ENCODE assay signal across 17 cellular contexts in the genomic region with DNA sequence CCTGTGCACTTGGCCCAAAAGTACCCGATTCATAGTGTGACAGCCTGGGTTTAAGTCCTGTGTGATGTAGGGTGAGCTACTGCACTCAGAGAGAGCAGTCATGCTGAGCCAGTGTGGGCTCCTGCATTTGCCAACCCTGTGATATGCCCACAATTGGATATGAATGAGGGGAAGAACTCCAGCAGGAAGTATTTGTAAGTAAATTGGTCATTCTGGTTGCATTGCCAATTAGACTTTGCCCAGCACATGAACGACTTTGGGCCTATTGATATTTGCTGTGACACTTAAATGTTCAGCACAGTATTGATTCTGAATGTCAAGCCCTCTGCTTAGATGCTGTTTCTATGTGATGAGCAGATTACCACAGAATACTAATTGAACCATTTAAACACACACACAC.
A peak's percentile ranks its signal among the peaks of the same experiment; 100 is the strongest.
DNase-seq lines count a peak whose midpoint lies in the region; ATAC-seq and TF ChIP-seq lines count a peak whose summit lies in the region.
"Had no signal": no experiment of that assay in that cellular context is flagged by ENCODE, and none has a peak within 500 bp of the region (broad histone marks: within the 10 kb centered on the region; RNA-seq: fewer than 3 reads in every experiment).

No MANE protein-coding gene starts in this region.

- ATAC-seq in stimulated activated memory B cell treated with anti-CD40 and anti-IgM and Interleukin-4, amounts not matched to agents 10 μg/mL and 1 μg/mL and 100 μg/mL, for 72 hours, result peak; percentile 42
- ATAC-seq in GM18873 (IDR thresholded peaks at IDR 0.05; ENCODE audit: low FRiP score, unreplicated experiment), result no peak
- ATAC-seq: Panc1 had no signal

- H3K36me3 Mint-ChIP-seq in stimulated activated memory B cell treated with anti-CD40 and anti-IgM and Interleukin-4, amounts not matched to agents 10 μg/mL and 1 μg/mL and 100 μg/mL, for 72 hours, result no peaks in the 10 kb centered on the region
- H3K36me3 Mint-ChIP-seq: CD4-positive, alpha-beta memory T cell had no signal

- no peak overlapping the region for H3K9ac ChIP-seq in liver (ENCODE audit: low read depth in 1 of 2, low read length in 2 of 2)
- H3K9ac ChIP-seq: SK-N-SH had no signal

- no peaks in the 10 kb centered on the region for H3K27me3 ChIP-seq in liver (ENCODE audit: control insufficient read depth in 4 of 4, insufficient read depth in 4 of 4, low read length in 3 of 4)

- peaks cover 2% of the 10 kb centered on the region for H3K9me3 Mint-ChIP-seq in stimulated activated memory B cell treated with anti-CD40 and anti-IgM and Interleukin-4, amounts not matched to agents 10 μg/mL and 1 μg/mL and 100 μg/mL, for 72 hours

- H3K4me1 ChIP-seq in liver (ENCODE audit: control insufficient read depth in 4 of 4, insufficient read depth in 4 of 4, low read length in 3 of 4), result peaks cover 0 to 6% (median under 1%) of the 10 kb centered on the region in 4 donors

- TF ChIP-seq CTCF in liver (IDR thresholded peaks at IDR 0.05; ENCODE audit: low read depth, low read length, missing input control), result no peak

- no peaks in the 10 kb centered on the region for H3K27me3 Mint-ChIP-seq in stimulated activated memory B cell treated with anti-CD40 and anti-IgM and Interleukin-4, amounts not matched to agents 10 μg/mL and 1 μg/mL and 100 μg/mL, for 72 hours
- H3K27me3 Mint-ChIP-seq: B cell; CD4-positive, alpha-beta memory T cell had no signal

- no peak overlapping the region for H3K4me3 ChIP-seq in liver (ENCODE audit: low read depth in 1 of 3, low read length in 3 of 3)

- no peaks in the 10 kb centered on the region for H3K9me3 ChIP-seq in liver (ENCODE audit: control insufficient read depth in 4 of 4, low read length in 3 of 4)
- H3K9me3 ChIP-seq: SK-N-SH had no signal

- H3K27ac Mint-ChIP-seq in stimulated activated memory B cell treated with anti-CD40 and anti-IgM and Interleukin-4, amounts not matched to agents 10 μg/mL and 1 μg/mL and 100 μg/mL, for 72 hours, result no peak overlapping the region
- H3K27ac Mint-ChIP-seq: B cell; CD4-positive, alpha-beta memory T cell had no signal

- peak; percentile 66 to 70 for TF ChIP-seq RAD21 in liver (IDR thresholded peaks at IDR 0.05)

- DNase-seq in DMS153 treated with DMSO at 0.1 percent for 48 hours (lab: John Stamatoyannopoulos, UW; ENCODE audit: unreplicated experiment) (peak; percentile 12), astrocyte of the hippocampus (ENCODE audit: low read depth, low spot score) (peak; percentile 26), RPMI8226 (no peak), NCI-H1105 treated with DMSO at 0.1 percent for 48 hours (lab: John Stamatoyannopoulos, UW) (no peak)
- DNase-seq: ACHN; CD4-positive, alpha-beta memory T cell; NCI-H1436 treated with DMSO at 0.1 percent for 48 hours; NCI-H2107; NCI-H345; NCI-H774; Right ventricle myocardium superior; SK-N-SH had no signal

- no peak overlapping the region for H3K27ac ChIP-seq in liver (ENCODE audit: low read depth in 1 of 2, low read length in 2 of 2)

- H3K4me3 Mint-ChIP-seq in stimulated activated memory B cell treated with anti-CD40 and anti-IgM and Interleukin-4, amounts not matched to agents 10 μg/mL and 1 μg/mL and 100 μg/mL, for 72 hours, result no peak overlapping the region
- H3K4me3 Mint-ChIP-seq: B cell; CD4-positive, alpha-beta memory T cell had no signal

- H3K36me3 ChIP-seq in liver (ENCODE audit: control insufficient read depth in 4 of 4, insufficient read depth in 3 of 4, low read depth in 1 of 4, low read length in 3 of 4), result no peaks in the 10 kb centered on the region

- H3K4me1 Mint-ChIP-seq in stimulated activated memory B cell treated with anti-CD40 and anti-IgM and Interleukin-4, amounts not matched to agents 10 μg/mL and 1 μg/mL and 100 μg/mL, for 72 hours, result no peaks in the 10 kb centered on the region
- H3K4me1 Mint-ChIP-seq: B cell had no signal

- WGBS in liver, result 28% methylated on average over 2 of the region's 2 CpGs

TF ChIP-seq in liver, 16 proteins besides CTCF, POLR2A, EP300 and RAD21:
- peak; percentile 98 to 99 for TF ChIP-seq HNF4A (conservative IDR thresholded peaks at IDR 0.05)
- TF ChIP-seq TAF1 (conservative IDR thresholded peaks at IDR 0.05), result peak; percentile 84
- peak; percentile 76 to 88 for TF ChIP-seq JUND (IDR thresholded peaks at IDR 0.05)
- TF ChIP-seq, protein P1, sequence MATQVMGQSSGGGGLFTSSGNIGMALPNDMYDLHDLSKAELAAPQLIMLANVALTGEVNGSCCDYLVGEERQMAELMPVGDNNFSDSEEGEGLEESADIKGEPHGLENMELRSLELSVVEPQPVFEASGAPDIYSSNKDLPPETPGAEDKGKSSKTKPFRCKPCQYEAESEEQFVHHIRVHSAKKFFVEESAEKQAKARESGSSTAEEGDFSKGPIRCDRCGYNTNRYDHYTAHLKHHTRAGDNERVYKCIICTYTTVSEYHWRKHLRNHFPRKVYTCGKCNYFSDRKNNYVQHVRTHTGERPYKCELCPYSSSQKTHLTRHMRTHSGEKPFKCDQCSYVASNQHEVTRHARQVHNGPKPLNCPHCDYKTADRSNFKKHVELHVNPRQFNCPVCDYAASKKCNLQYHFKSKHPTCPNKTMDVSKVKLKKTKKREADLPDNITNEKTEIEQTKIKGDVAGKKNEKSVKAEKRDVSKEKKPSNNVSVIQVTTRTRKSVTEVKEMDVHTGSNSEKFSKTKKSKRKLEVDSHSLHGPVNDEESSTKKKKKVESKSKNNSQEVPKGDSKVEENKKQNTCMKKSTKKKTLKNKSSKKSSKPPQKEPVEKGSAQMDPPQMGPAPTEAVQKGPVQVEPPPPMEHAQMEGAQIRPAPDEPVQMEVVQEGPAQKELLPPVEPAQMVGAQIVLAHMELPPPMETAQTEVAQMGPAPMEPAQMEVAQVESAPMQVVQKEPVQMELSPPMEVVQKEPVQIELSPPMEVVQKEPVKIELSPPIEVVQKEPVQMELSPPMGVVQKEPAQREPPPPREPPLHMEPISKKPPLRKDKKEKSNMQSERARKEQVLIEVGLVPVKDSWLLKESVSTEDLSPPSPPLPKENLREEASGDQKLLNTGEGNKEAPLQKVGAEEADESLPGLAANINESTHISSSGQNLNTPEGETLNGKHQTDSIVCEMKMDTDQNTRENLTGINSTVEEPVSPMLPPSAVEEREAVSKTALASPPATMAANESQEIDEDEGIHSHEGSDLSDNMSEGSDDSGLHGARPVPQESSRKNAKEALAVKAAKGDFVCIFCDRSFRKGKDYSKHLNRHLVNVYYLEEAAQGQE (IDR thresholded peaks at IDR 0.05), result peak; percentile 74
- TF ChIP-seq GABPA (IDR thresholded peaks at IDR 0.05 in 1 of 2, conservative IDR thresholded peaks at IDR 0.05 in 1 of 2), result peak; percentile 30 to 52
- TF ChIP-seq FOXA1 (IDR thresholded peaks at IDR 0.05), result peak; percentile 83
- TF ChIP-seq, protein P2, sequence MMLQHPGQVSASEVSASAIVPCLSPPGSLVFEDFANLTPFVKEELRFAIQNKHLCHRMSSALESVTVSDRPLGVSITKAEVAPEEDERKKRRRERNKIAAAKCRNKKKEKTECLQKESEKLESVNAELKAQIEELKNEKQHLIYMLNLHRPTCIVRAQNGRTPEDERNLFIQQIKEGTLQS (IDR thresholded peaks at IDR 0.05), result peak; percentile 81
- peak in 1 of 2 donors; percentile 65 for TF ChIP-seq EGR1 (IDR thresholded peaks at IDR 0.05; ENCODE audit: low read depth in 2 of 2)
- TF ChIP-seq, protein P3, sequence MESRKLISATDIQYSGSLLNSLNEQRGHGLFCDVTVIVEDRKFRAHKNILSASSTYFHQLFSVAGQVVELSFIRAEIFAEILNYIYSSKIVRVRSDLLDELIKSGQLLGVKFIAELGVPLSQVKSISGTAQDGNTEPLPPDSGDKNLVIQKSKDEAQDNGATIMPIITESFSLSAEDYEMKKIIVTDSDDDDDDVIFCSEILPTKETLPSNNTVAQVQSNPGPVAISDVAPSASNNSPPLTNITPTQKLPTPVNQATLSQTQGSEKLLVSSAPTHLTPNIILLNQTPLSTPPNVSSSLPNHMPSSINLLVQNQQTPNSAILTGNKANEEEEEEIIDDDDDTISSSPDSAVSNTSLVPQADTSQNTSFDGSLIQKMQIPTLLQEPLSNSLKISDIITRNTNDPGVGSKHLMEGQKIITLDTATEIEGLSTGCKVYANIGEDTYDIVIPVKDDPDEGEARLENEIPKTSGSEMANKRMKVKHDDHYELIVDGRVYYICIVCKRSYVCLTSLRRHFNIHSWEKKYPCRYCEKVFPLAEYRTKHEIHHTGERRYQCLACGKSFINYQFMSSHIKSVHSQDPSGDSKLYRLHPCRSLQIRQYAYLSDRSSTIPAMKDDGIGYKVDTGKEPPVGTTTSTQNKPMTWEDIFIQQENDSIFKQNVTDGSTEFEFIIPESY (IDR thresholded peaks at IDR 0.05), result peak; percentile 90
- peak; percentile 97 for TF ChIP-seq SP1 (IDR thresholded peaks at IDR 0.05)
- peak; percentile 97 for TF ChIP-seq HNF4G (IDR thresholded peaks at IDR 0.05)
- peak; percentile 70 for TF ChIP-seq YY1 (IDR thresholded peaks at IDR 0.05)
- peak; percentile 95 for TF ChIP-seq FOXA2 (IDR thresholded peaks at IDR 0.05)
- TF ChIP-seq, protein P4, sequence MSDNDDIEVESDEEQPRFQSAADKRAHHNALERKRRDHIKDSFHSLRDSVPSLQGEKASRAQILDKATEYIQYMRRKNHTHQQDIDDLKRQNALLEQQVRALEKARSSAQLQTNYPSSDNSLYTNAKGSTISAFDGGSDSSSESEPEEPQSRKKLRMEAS (IDR thresholded peaks at IDR 0.05), result peak; percentile 93
- TF ChIP-seq NR2F2 (IDR thresholded peaks at IDR 0.05), result peak; percentile 47
- peak; percentile 85 to 95 for TF ChIP-seq RXRA (IDR thresholded peaks at IDR 0.05)

Comparison
In these comparisons a context has a peak if more than half of its experiments do, and no peak if none do; other contexts are left out.
1. DNase-seq: peak in DMS153 treated with DMSO at 0.1 percent for 48 hours (single experiment) and astrocyte of the hippocampus (single experiment); none in RPMI8226 (single experiment) and NCI-H1105 treated with DMSO at 0.1 percent for 48 hours (single experiment).